In the genomic region with DNA sequence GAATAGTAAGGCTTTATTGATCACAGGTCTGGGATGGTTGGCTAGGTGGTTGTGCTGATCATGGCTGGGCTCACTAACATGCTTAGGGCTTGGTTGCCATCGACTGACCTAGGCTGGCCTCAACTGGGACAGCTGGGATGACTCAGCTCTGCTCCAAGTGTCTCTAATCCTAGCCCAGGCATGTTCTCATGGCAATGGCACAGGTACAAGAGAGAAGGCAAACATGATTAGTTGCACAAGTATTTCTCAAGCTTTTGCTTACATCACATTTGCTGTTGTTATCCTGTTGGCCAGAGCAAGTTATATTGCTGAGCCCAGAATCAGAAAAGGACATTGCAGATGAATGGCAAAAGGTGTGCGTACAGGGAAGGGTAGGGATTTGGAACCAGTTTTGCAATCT, we compare ENCODE assay signal across 11 cellular contexts.
DNase-seq lines count a peak whose midpoint lies in the region; ATAC-seq and TF ChIP-seq lines count a peak whose summit lies in the region.
"Had no signal": no experiment of that assay in that cellular context is flagged by ENCODE, and none has a peak within 500 bp of the region (broad histone marks: within the 10 kb centered on the region; RNA-seq: fewer than 3 reads in every experiment).

No MANE protein-coding gene starts in this region.

- TF ChIP-seq POLR2A in gastrocnemius medialis (IDR thresholded peaks at IDR 0.05) = no peak

- H3K27me3 ChIP-seq in PC-3 (ENCODE audit: low read length) (peaks cover 14% of the 10 kb centered on the region), gastrocnemius medialis (no peaks in the 10 kb centered on the region)
- H3K27me3 ChIP-seq: breast epithelium had no signal

- no peak overlapping the region for H3K4me2 ChIP-seq in PC-3 (ENCODE audit: low read length)

- H3K9me3 Mint-ChIP-seq in immature natural killer cell = peaks cover 0 to 1% (median 0%) of the 10 kb centered on the region in 6 donors

- H3K36me3 Mint-ChIP-seq in immature natural killer cell = no peaks in the 10 kb centered on the region

- DNase-seq in H4 (ENCODE audit: low spot score) = peak; percentile 56
- DNase-seq in PC-3 = peak; percentile 8
- DNase-seq in fibroblast of villous mesenchyme (ENCODE audit: low read depth) = peak; percentile 34
- DNase-seq in gastrocnemius medialis = peak; percentile 86 to 94
- DNase-seq in immature natural killer cell = no peak
- DNase-seq: GOT3, OCI-M1 had no signal

- H3K9ac ChIP-seq in PC-3 (ENCODE audit: low read length) = no peak overlapping the region

- no peak overlapping the region for H3K27ac Mint-ChIP-seq in immature natural killer cell
- H3K27ac Mint-ChIP-seq: mesothelial cell of epicardium had no signal

- H3K27ac ChIP-seq in PC-3 (ENCODE audit: low read length) (no peak overlapping the region), gastrocnemius medialis (peak overlapping the region; percentile 85 to 93 (median 92))
- H3K27ac ChIP-seq: breast epithelium had no signal

- H3K4me1 Mint-ChIP-seq in immature natural killer cell = no peaks in the 10 kb centered on the region

- H2AFZ ChIP-seq in PC-3 (ENCODE audit: low read length) = no peak overlapping the region

- POLR2A ChIA-PET in PC-3 (lab: Charles Lee; ENCODE audit: unreplicated experiment) = no interaction called here

- TF ChIP-seq CTCF in PC-3 (conservative IDR thresholded peaks at IDR 0.05; ENCODE audit: low read depth, low read length) (no peak), fibroblast of villous mesenchyme (IDR thresholded peaks at IDR 0.05; ENCODE audit: insufficient read depth, low read depth, low read length) (no peak), gastrocnemius medialis (IDR thresholded peaks at IDR 0.05 in 4 of 5, conservative IDR thresholded peaks at IDR 0.05 in 1 of 5) (no peak)

- H3K36me3 ChIP-seq in PC-3 (ENCODE audit: low read depth, low read length) (no peaks in the 10 kb centered on the region), gastrocnemius medialis (no peaks in the 10 kb centered on the region)
- H3K36me3 ChIP-seq: breast epithelium had no signal

- no peaks in the 10 kb centered on the region for H3K79me2 ChIP-seq in PC-3 (ENCODE audit: low read length)

- H3K9me3 ChIP-seq in PC-3 (ENCODE audit: low read length) (no peaks in the 10 kb centered on the region), gastrocnemius medialis (no peaks in the 10 kb centered on the region)
- H3K9me3 ChIP-seq: breast epithelium had no signal

- peaks cover 3 to 6% (median 3%) of the 10 kb centered on the region in 3 donors for H3K27me3 Mint-ChIP-seq in immature natural killer cell (ENCODE audit: low read depth in 3 of 3)

- no peaks in the 10 kb centered on the region for H3F3A ChIP-seq in PC-3 (ENCODE audit: low read length, unreplicated experiment)

- no peaks in the 10 kb centered on the region for H4K20me1 ChIP-seq in PC-3 (ENCODE audit: low read length)

- no TSS peak for BruUV-seq in PC-3 (replicated peaks; lab: Mats Ljungman, UMichigan)

- H3K9me2 ChIP-seq in PC-3 (replicated peaks; ENCODE audit: low read length) = no peaks in the 10 kb centered on the region

- H3K4me3 ChIP-seq in PC-3 (ENCODE audit: low read length) = no peak overlapping the region
- H3K4me3 ChIP-seq in fibroblast of villous mesenchyme (ENCODE audit: low read depth, low read length) = no peak overlapping the region
- H3K4me3 ChIP-seq in gastrocnemius medialis = no peak overlapping the region
- H3K4me3 ChIP-seq: breast epithelium had no signal

- ATAC-seq in PC-3 = no peak
- peak; percentile 76 to 78 for ATAC-seq in gastrocnemius medialis
- ATAC-seq in HG02798 (IDR thresholded peaks at IDR 0.05; ENCODE audit: poor library complexity, unreplicated experiment) = no peak
- ATAC-seq in HG03460 (IDR thresholded peaks at IDR 0.05; ENCODE audit: unreplicated experiment) = no peak

- no peak overlapping the region for H3K4me3 Mint-ChIP-seq in immature natural killer cell
- H3K4me3 Mint-ChIP-seq: mesothelial cell of epicardium had no signal

- intact Hi-C loops in PC-3 (cut with micrococcal nuclease) (no loop called here), gastrocnemius medialis (cut with DNase I; ENCODE audit: low total_unique reads) (loop anchor here (1.0 to 10.0 kb wide), 3 partner anchors 68 to 1622 kb away; no protein-coding TSS in a partner anchor)

- CTCF ChIA-PET in PC-3 (lab: Charles Lee) = no interaction called here

- H3K4me1 ChIP-seq in PC-3 (ENCODE audit: insufficient read depth, low read length) (no peaks in the 10 kb centered on the region), gastrocnemius medialis (peaks cover 52 to 59% of the 10 kb centered on the region in 2 donors)
- H3K4me1 ChIP-seq: breast epithelium had no signal

- in situ Hi-C loops in gastrocnemius medialis (cut with MboI; ENCODE audit: low sequenced_read_pairs in 4 of 4) = no loop called here

Comparison
In these comparisons a context has a peak if more than half of its experiments do, and no peak if none do; other contexts are left out.
1. DNase-seq: peak in H4 (single experiment), PC-3 (single experiment), fibroblast of villous mesenchyme (single experiment) and gastrocnemius medialis (2 of 2); none in immature natural killer cell (0 of 3).
2. ATAC-seq: peak in gastrocnemius medialis (2 of 2); none in PC-3 (single experiment), HG02798 (single experiment) and HG03460 (single experiment).